18 cellular contexts compared by ENCODE assay signal in the genomic region with DNA sequence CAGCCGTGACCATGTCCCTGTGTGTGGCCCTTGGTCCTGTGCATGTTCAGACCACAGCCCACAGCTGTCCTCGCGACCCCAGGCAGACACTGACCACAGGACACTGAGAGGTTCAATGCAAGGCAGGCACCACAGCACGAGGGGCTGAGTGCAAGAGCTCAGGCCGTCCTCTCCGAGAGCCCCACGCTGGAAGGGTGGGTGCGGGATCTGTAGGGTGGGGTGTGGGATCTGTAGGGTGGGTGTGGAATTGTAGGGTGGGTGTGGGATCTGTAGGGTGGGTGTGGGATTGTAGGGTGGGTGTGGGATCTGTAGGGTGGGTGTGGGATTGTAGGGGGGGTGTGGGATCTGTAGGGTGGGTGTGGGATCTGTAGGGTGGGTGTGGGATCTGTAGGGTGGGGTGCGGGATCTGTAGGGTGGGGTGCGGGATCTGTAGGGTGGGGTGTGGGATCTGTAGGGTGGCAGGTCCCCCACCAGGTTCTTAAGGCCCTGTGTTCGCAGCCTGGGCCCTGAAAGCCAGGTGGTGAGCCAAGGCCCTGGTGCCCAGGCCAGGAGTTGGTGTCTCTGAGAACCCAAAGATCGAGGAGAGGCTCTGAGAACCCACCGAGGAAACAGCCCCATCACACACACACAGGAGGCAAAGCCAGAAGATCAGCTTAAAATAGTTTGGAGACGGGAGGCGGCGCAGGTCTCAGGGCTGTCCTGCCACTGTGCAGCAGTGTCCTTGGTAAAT.
"Had no signal": no experiment of that assay in that cellular context is flagged by ENCODE, and none has a peak within 500 bp of the region (broad histone marks: within the 10 kb centered on the region; RNA-seq: fewer than 3 reads in every experiment).

No MANE protein-coding gene starts in this region.

- ATAC-seq: activated CD8-positive, alpha-beta memory T cell treated with anti-CD3 and anti-CD28 coated beads, Interleukin-2, amount 10 ng/mL, durations not matched to agents 7 days and 5 days had no signal

- H3K9me3 ChIP-seq: ascending aorta, esophagus muscularis mucosa, thoracic aorta, upper lobe of left lung had no signal

- H3K27ac ChIP-seq: ascending aorta, esophagus muscularis mucosa, thoracic aorta, upper lobe of left lung had no signal

- H3K36me3 Mint-ChIP-seq: activated CD8-positive, alpha-beta memory T cell treated with anti-CD3 and anti-CD28 coated beads, Interleukin-2, amount 10 ng/mL, durations not matched to agents 7 days and 5 days; mesothelial cell of epicardium had no signal

- H3K4me3 Mint-ChIP-seq: activated CD4-positive, alpha-beta memory T cell treated with anti-CD3 and anti-CD28 coated beads, Interleukin-2, amount 10 ng/mL, durations not matched to agents 7 days and 5 days; activated CD8-positive, alpha-beta memory T cell treated with anti-CD3 and anti-CD28 coated beads, Interleukin-2, amount 10 ng/mL, durations not matched to agents 7 days and 5 days; activated T-cell treated with anti-CD3 and anti-CD28 coated beads, Interleukin-2, amount 50 U/mL, for 24 hours; mesothelial cell of epicardium; nephron progenitor cell had no signal

- H3K4me3 ChIP-seq: ascending aorta, esophagus muscularis mucosa, skin epidermis, thoracic aorta, upper lobe of left lung had no signal

- H3K27ac Mint-ChIP-seq: activated CD4-positive, alpha-beta memory T cell treated with anti-CD3 and anti-CD28 coated beads, Interleukin-2, amount 10 ng/mL, durations not matched to agents 7 days and 5 days; activated CD8-positive, alpha-beta memory T cell treated with anti-CD3 and anti-CD28 coated beads, Interleukin-2, amount 10 ng/mL, durations not matched to agents 7 days and 5 days; activated T-cell treated with anti-CD3 and anti-CD28 coated beads, Interleukin-2, amount 50 U/mL, for 24 hours; mesothelial cell of epicardium; nephron progenitor cell; progenitor cell of endocrine pancreas had no signal

- H3K9me3 Mint-ChIP-seq: activated CD4-positive, alpha-beta memory T cell treated with anti-CD3 and anti-CD28 coated beads, Interleukin-2, amount 10 ng/mL, durations not matched to agents 7 days and 5 days; activated T-cell treated with anti-CD3 and anti-CD28 coated beads, Interleukin-2, amount 50 U/mL, for 24 hours; mesothelial cell of epicardium had no signal

- H3K4me1 ChIP-seq: ascending aorta had no signal

- H3K27me3 ChIP-seq: ascending aorta, upper lobe of left lung had no signal

- H3K36me3 ChIP-seq: ascending aorta, esophagus muscularis mucosa, thoracic aorta, upper lobe of left lung had no signal

- H3K4me1 Mint-ChIP-seq: mesothelial cell of epicardium, nephron progenitor cell had no signal

- DNase-seq: activated CD4-positive, alpha-beta memory T cell treated with anti-CD3 and anti-CD28 coated beads, Interleukin-2, amount 10 ng/mL, durations not matched to agents 7 days and 5 days; activated CD4-positive, alpha-beta T cell treated with anti-CD3 and anti-CD28 coated beads for 48 hours; activated CD4-positive, CD25-positive, alpha-beta regulatory T cell; activated CD8-positive, alpha-beta memory T cell treated with anti-CD3 and anti-CD28 coated beads, Interleukin-2, amount 10 ng/mL, durations not matched to agents 7 days and 5 days; activated naive CD4-positive, alpha-beta T cell treated with anti-CD3 and anti-CD28 coated beads, Interleukin-2, amount 50 U/mL, for 16 hours; activated T-cell treated with anti-CD3 and anti-CD28 coated beads, Interleukin-2, amount 50 U/mL, for 24 hours; effector CD8-positive, alpha-beta T cell; nephron progenitor cell; occipital lobe; stimulated activated CD4-positive, alpha-beta T cell treated with anti-CD3 and anti-CD28 coated beads, Interleukin-15, amount 100 ng/mL, for 24 hours; stimulated activated CD4-positive, alpha-beta T cell treated with anti-CD3 and anti-CD28 coated beads, Interleukin-2, amount 100 ng/mL, for 48 hours had no signal
